ENCODE assay signal across 19 cellular contexts in the genomic region with DNA sequence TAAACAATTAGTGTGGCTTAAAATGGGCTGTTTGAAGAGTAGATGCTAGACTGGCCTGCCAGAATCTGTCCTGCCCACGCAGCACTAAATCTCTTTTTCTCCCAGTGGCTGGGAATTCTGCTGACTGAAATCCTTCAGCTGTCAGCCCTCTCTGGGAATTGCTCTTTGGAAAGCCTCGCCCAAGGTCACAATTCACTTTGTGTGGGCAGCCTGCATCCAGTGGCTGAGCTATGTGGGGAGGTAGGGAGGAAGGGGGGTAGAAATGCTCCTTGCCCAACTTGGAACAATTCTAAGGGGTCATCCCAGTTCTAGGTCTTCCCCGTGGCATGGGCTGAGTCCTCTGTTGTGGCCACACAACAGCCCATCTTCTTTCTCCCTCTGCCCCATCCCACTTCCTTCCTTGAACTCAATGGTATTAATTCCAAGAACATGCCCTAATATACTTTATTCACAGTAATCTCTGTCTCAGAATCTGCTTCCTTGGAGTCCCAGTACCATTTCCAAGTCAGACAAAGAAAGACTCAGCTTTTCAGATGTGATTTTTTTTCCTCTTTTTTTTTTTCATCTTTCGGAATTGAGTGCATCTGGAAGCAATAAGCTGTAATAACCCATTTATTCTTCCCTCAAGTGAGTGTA.
DNase-seq lines count a peak whose midpoint lies in the region; ATAC-seq and TF ChIP-seq lines count a peak whose summit lies in the region.
"Had no signal": no experiment of that assay in that cellular context is flagged by ENCODE, and none has a peak within 500 bp of the region (broad histone marks: within the 10 kb centered on the region; RNA-seq: fewer than 3 reads in every experiment).

No MANE protein-coding gene starts in this region.

- intact Hi-C loops in Right ventricle myocardium inferior (cut with DNase I), result no loop called here
- intact Hi-C loops in cardiac septum (cut with DNase I), result no loop called here
- intact Hi-C loops in heart left ventricle (cut with DNase I), result no loop called here
- intact Hi-C loops in lower lobe of right lung (cut with DNase I), result no loop called here

- WGBS in heart left ventricle, 4 donors, result 47 to 65% (median 56%) methylated on average over 4 of the region's 4 CpGs
- WGBS in tibial nerve, 2 donors, result 34 to 52% methylated on average over 4 of the region's 4 CpGs

- TF ChIP-seq CTCF in heart left ventricle (IDR thresholded peaks at IDR 0.05), result no peak
- no peak for TF ChIP-seq CTCF in lower lobe of right lung (IDR thresholded peaks at IDR 0.05)
- no peak for TF ChIP-seq CTCF in tibial nerve (IDR thresholded peaks at IDR 0.05)

- ATAC-seq in Right ventricle myocardium inferior, result peak; percentile 95
- peak; percentile 37 to 86 (median 62) for ATAC-seq in heart left ventricle
- ATAC-seq in lower lobe of right lung, result peak; percentile 12 to 50

- H3K4me1 ChIP-seq in heart left ventricle (no peaks in the 10 kb centered on the region), lower lobe of right lung (no peaks in the 10 kb centered on the region), tibial nerve (peaks cover 0 to 10% (median 3%) of the 10 kb centered on the region in 4 donors)

- H3K4me3 ChIP-seq in heart left ventricle, result no peak overlapping the region
- H3K4me3 ChIP-seq in lower lobe of right lung, result no peak overlapping the region
- no peak overlapping the region for H3K4me3 ChIP-seq in tibial nerve
- H3K4me3 ChIP-seq: SK-N-MC had no signal

- TF ChIP-seq POLR2A in heart left ventricle (IDR thresholded peaks at IDR 0.05) (no peak), tibial nerve (IDR thresholded peaks at IDR 0.05) (no peak)

- TF ChIP-seq EP300 in tibial nerve (IDR thresholded peaks at IDR 0.05), result no peak

- DNase-seq in Right ventricle myocardium inferior (ENCODE audit: missing footprints), result peak; percentile 53
- no peak for DNase-seq in cardiac septum (ENCODE audit: low spot score)
- peak in 4 of 5 donors; percentile 27 to 53 (median 45) for DNase-seq in heart left ventricle
- no peak for DNase-seq in lower lobe of right lung
- no peak for DNase-seq in tibial nerve (ENCODE audit: low spot score in 2 of 2)
- no peak for DNase-seq in NK-92 treated with Interleukin-12 subunit alpha and Interleukin-12 subunit beta, amount 100 ng/mL, for 24 hours (lab: John Stamatoyannopoulos, UW)
- no peak for DNase-seq in activated gamma-delta T cell treated with Interleukin-2 at 50 U/mL for 16 hours
- DNase-seq in T-helper 1 cell, result no peak
- DNase-seq: AML-193, DMS79, H7, IMR-90, MM.1S, NCI-H1092, NCI-H2081, SHP77 had no signal

- no peaks in the 10 kb centered on the region for H3K36me3 ChIP-seq in heart left ventricle
- no peaks in the 10 kb centered on the region for H3K36me3 ChIP-seq in lower lobe of right lung
- no peaks in the 10 kb centered on the region for H3K36me3 ChIP-seq in tibial nerve

- no peaks in the 10 kb centered on the region for H3K27me3 ChIP-seq in heart left ventricle
- H3K27me3 ChIP-seq in lower lobe of right lung (ENCODE audit: low read depth), result no peaks in the 10 kb centered on the region
- no peaks in the 10 kb centered on the region for H3K27me3 ChIP-seq in tibial nerve

- H3K9me3 ChIP-seq in heart left ventricle (peaks cover 0 to 15% (median 4%) of the 10 kb centered on the region in 12 donors), lower lobe of right lung (peaks cover 4% of the 10 kb centered on the region), tibial nerve (peaks cover 0 to 17% (median 0%) of the 10 kb centered on the region in 4 donors)

- H3K27ac ChIP-seq in heart left ventricle (peak overlapping the region in 6 of 12 donors; percentile 0 to 59 (median 40)), lower lobe of right lung (no peak overlapping the region), tibial nerve (peak overlapping the region in 2 of 4 donors; percentile 55 to 62)
- H3K27ac ChIP-seq: 22Rv1, C4-2B, SK-N-MC had no signal

Comparison
In these comparisons a context has a peak if more than half of its experiments do, and no peak if none do; other contexts are left out.
1. DNase-seq: peak in Right ventricle myocardium inferior (single experiment) and heart left ventricle (4 of 5); none in cardiac septum (single experiment), lower lobe of right lung (single experiment), tibial nerve (0 of 2), NK-92 treated with Interleukin-12 subunit alpha and Interleukin-12 subunit beta, amount 100 ng/mL, for 24 hours (single experiment), activated gamma-delta T cell treated with Interleukin-2 at 50 U/mL for 16 hours (single experiment) and T-helper 1 cell (0 of 5).
2. ATAC-seq: peak in every context shown above with its lines; median percentile 95 in Right ventricle myocardium inferior; 62 in heart left ventricle; 31 in lower lobe of right lung.